Comparison of ENCODE assay signal across 11 cellular contexts in the genomic region with DNA sequence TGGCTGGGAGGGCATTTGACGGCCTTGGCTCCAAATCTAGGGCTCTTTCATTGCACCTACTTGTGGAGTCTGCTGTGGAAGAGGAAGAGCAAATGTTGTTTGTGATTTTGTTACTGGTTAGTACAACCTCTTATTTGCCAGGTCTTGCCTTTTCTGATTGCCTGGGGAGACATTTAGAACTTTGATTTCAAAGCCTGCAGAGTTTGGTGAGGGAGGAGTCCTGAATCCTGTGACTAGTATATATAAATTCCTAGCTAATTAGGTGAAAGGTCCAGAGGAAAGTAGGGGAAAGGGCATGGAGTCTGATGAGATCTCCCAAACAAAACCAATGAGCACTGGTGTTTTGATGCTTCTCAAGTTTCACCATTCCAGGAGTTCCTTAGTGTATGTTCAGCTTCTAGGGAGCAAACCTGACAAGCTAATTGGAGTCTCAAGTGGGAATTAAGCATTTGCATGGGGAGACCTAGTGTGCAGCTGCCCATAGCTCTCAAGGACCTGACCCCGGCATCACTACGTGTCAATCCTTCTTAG. TPM values are rescaled to one million over a fixed set of nuclear protein-coding genes. Genes with fewer than 3 reads are reported as not detected.
A peak's percentile ranks its signal among the peaks of the same experiment; 100 is the strongest.
DNase-seq lines count a peak whose midpoint lies in the region; ATAC-seq and TF ChIP-seq lines count a peak whose summit lies in the region.
"Had no signal": no experiment of that assay in that cellular context is flagged by ENCODE, and none has a peak within 500 bp of the region (broad histone marks: within the 10 kb centered on the region; RNA-seq: fewer than 3 reads in every experiment).

No MANE protein-coding gene starts in this region.

- H3K36me3 ChIP-seq in mucosa of descending colon (ENCODE audit: low read depth), result no peaks in the 10 kb centered on the region
- H3K36me3 ChIP-seq: thyroid gland had no signal

- intact Hi-C loops in mucosa of descending colon (cut with DNase I, micrococcal nuclease), result no loop called here

- peak; percentile 18 for DNase-seq in DMS 273 treated with DMSO at 0.1 percent for 48 hours (lab: John Stamatoyannopoulos, UW)
- DNase-seq in NCI-H2029 treated with DMSO at 0.1 percent for 48 hours (lab: John Stamatoyannopoulos, UW), result peak; percentile 65
- DNase-seq in epithelial cell of esophagus (ENCODE audit: low read depth), result peak; percentile 56
- no peak for DNase-seq in mucosa of descending colon
- no peak for DNase-seq in HuH-7 (ENCODE audit: low spot score)
- DNase-seq in NCI-H446 (lab: John Stamatoyannopoulos, UW), result no peak
- no peak for DNase-seq in SKM-1 (lab: John Stamatoyannopoulos, UW; ENCODE audit: unreplicated experiment)
- DNase-seq in hippocampal formation (lab: John Stamatoyannopoulos, UW), result no peak
- DNase-seq: activated B cell treated with CpG ODN at 0.5 μM for 24 hours; stimulated activated CD4-positive, alpha-beta T cell treated with anti-CD3 and anti-CD28 coated beads, Interleukin-4, amount 100 ng/mL, for 1 hour; thyroid gland had no signal

- no peak for TF ChIP-seq CTCF in epithelial cell of esophagus (IDR thresholded peaks at IDR 0.05; ENCODE audit: insufficient read depth, low read depth, low read length, missing control alignments)
- no peak for TF ChIP-seq CTCF in mucosa of descending colon (IDR thresholded peaks at IDR 0.05)

- ATAC-seq in mucosa of descending colon, result peak; percentile 40

- peaks cover 52% of the 10 kb centered on the region for H3K4me1 ChIP-seq in mucosa of descending colon (ENCODE audit: low read depth)

- no peak overlapping the region for H3K4me3 ChIP-seq in epithelial cell of esophagus (ENCODE audit: low read length)
- H3K4me3 ChIP-seq in mucosa of descending colon, result no peak overlapping the region
- H3K4me3 ChIP-seq: thyroid gland had no signal

- H3K9me3 ChIP-seq in mucosa of descending colon, result no peaks in the 10 kb centered on the region
- H3K9me3 ChIP-seq: thyroid gland had no signal

RNA-seq across cellular contexts. Expression of a gene that starts 5.1 kb away (rescaled TPM):
- total RNA-seq in mucosa of descending colon, result 100 to 1,000 TPM; 135 to 592 (median 270) TPM
- total RNA-seq: activated B cell treated with CpG ODN at 0.5 μM for 24 hours had no signal

RNA-seq across cellular contexts. Expression of a gene that starts 37.5 kb away (rescaled TPM):
- 10 to 100 TPM in 1 of 3 donors, 1 to 10 TPM in 2; 1.6 to 36.1 (median 9.3) TPM for total RNA-seq in mucosa of descending colon
- total RNA-seq: activated B cell treated with CpG ODN at 0.5 μM for 24 hours, thyroid gland had no signal

Comparison
In these comparisons a context has a peak if more than half of its experiments do, and no peak if none do; other contexts are left out.
1. DNase-seq: peak in DMS 273 treated with DMSO at 0.1 percent for 48 hours (single experiment), NCI-H2029 treated with DMSO at 0.1 percent for 48 hours (single experiment) and epithelial cell of esophagus (single experiment); none in mucosa of descending colon (0 of 3), HuH-7 (single experiment), NCI-H446 (0 of 2), SKM-1 (single experiment) and hippocampal formation (0 of 2).